In the genomic region with DNA sequence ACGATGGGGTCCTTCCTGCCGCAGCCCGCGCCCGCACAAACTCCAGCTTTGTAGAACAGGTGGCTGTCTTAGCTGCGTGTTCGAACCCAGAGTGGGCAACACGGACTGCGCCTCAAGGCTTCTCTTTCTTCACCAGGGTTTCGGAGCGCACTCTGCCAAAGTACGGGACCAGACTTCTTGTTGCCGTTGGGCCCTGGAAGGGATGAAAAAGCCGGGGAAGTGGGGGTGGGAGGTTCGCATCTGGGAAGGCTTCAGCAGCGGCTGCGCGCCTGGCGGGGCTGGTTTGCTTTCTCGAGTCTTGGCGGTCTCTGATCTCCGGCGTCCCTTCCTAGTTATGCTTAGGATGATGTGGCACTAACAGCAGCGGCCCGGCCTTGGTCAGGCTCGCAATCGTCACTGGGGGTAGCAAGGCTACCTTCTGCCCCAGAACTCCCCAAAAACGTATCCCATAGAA, we compare ENCODE assay signal across 8 cellular contexts. TPM values are rescaled to one million over a fixed set of nuclear protein-coding genes. Genes with fewer than 3 reads are reported as not detected.
DNase-seq lines count a peak whose midpoint lies in the region; ATAC-seq and TF ChIP-seq lines count a peak whose summit lies in the region.

No MANE protein-coding gene starts in this region.

- no peaks in the 10 kb centered on the region for H3K36me3 ChIP-seq in breast epithelium
- H3K36me3 ChIP-seq in liver (ENCODE audit: control insufficient read depth in 4 of 4, insufficient read depth in 3 of 4, low read depth in 1 of 4, low read length in 3 of 4) = no peaks in the 10 kb centered on the region
- H3K36me3 ChIP-seq in tibial artery = no peaks in the 10 kb centered on the region

- peaks cover 18% of the 10 kb centered on the region for H3K36me3 Mint-ChIP-seq in Calu3 (ENCODE audit: insufficient read depth, unreplicated experiment)

- peak; percentile 20 for ATAC-seq in HG03354 (IDR thresholded peaks at IDR 0.05; ENCODE audit: poor library complexity, severe bottlenecking, unreplicated experiment)
- ATAC-seq in HG02973 (IDR thresholded peaks at IDR 0.05; ENCODE audit: unreplicated experiment) = no peak
- no peak for ATAC-seq in HG02678 (IDR thresholded peaks at IDR 0.05; ENCODE audit: unreplicated experiment)
- ATAC-seq in HG02610 (IDR thresholded peaks at IDR 0.05; ENCODE audit: unreplicated experiment) = no peak

- no peak for TF ChIP-seq RAD21 in liver (IDR thresholded peaks at IDR 0.05)

- TF ChIP-seq CTCF in Calu3 (IDR thresholded peaks at IDR 0.05; ENCODE audit: unreplicated experiment) (no peak), breast epithelium (IDR thresholded peaks at IDR 0.05) (no peak), liver (IDR thresholded peaks at IDR 0.05; ENCODE audit: low read depth, low read length, missing input control) (no peak), tibial artery (IDR thresholded peaks at IDR 0.05) (no peak)

- no peaks in the 10 kb centered on the region for H3K9me3 ChIP-seq in breast epithelium
- H3K9me3 ChIP-seq in liver (ENCODE audit: control insufficient read depth in 4 of 4, low read length in 3 of 4) = no peaks in the 10 kb centered on the region
- no peaks in the 10 kb centered on the region for H3K9me3 ChIP-seq in tibial artery

- no peaks in the 10 kb centered on the region for H3K4me1 Mint-ChIP-seq in Calu3 (ENCODE audit: low read depth, unreplicated experiment)

- no peak overlapping the region for H3K9ac ChIP-seq in liver (ENCODE audit: low read depth in 1 of 2, low read length in 2 of 2)

- no peaks in the 10 kb centered on the region for H3K4me1 ChIP-seq in breast epithelium
- peaks cover 9 to 22% (median 19%) of the 10 kb centered on the region in 4 donors for H3K4me1 ChIP-seq in liver (ENCODE audit: control insufficient read depth in 4 of 4, insufficient read depth in 4 of 4, low read length in 3 of 4)
- peaks cover 0 to 37% (median 7%) of the 10 kb centered on the region in 4 donors for H3K4me1 ChIP-seq in tibial artery

- CTCF ChIA-PET in Calu3 (lab: Charles Lee) = interaction anchor here (0.8 to 1.8 kb wide), 3 partner anchors 10 to 90 kb away, joined by 3 to 10 read pairs (median 3); no protein-coding TSS in a partner anchor

- H3K27me3 ChIP-seq in breast epithelium (no peaks in the 10 kb centered on the region), liver (ENCODE audit: control insufficient read depth in 4 of 4, insufficient read depth in 4 of 4, low read length in 3 of 4) (peaks cover 0 to 13% (median 6%) of the 10 kb centered on the region in 4 donors), tibial artery (no peaks in the 10 kb centered on the region)

- 3% methylated on average over 28 of the region's 28 CpGs for WGBS in liver

- H3K4me3 Mint-ChIP-seq in Calu3 (ENCODE audit: low read depth, unreplicated experiment) = peak overlapping the region; percentile 95

- DNase-seq in Calu3 (no peak), breast epithelium (ENCODE audit: low spot score in 2 of 2) (no peak), tibial artery (peak; percentile 36 to 71)

- no peak overlapping the region for H3K27ac Mint-ChIP-seq in Calu3 (ENCODE audit: unreplicated experiment)

- no peak for TF ChIP-seq POLR2A in breast epithelium (IDR thresholded peaks at IDR 0.05)

- H3K27me3 Mint-ChIP-seq in Calu3 (ENCODE audit: unreplicated experiment) = peaks cover 14% of the 10 kb centered on the region

- no peaks in the 10 kb centered on the region for H3K9me3 Mint-ChIP-seq in Calu3 (ENCODE audit: low read depth, unreplicated experiment)

- BruUV-seq in Calu3 (replicated peaks; lab: Mats Ljungman, UMichigan) = no TSS peak

- peak overlapping the region; percentile 60 to 78 (median 64) for H3K4me3 ChIP-seq in breast epithelium
- peak overlapping the region in 2 of 3 donors; percentile 42 to 49 for H3K4me3 ChIP-seq in liver (ENCODE audit: low read depth in 1 of 3, low read length in 3 of 3)
- peak overlapping the region; percentile 60 to 78 for H3K4me3 ChIP-seq in tibial artery

- H3K27ac ChIP-seq in breast epithelium (peak overlapping the region; percentile 54 to 70), liver (ENCODE audit: low read depth in 1 of 2, low read length in 2 of 2) (no peak overlapping the region), tibial artery (peak overlapping the region; percentile 84 to 91)

- intact Hi-C loops in Calu3 (cut with micrococcal nuclease; ENCODE audit: unreplicated experiment) = loop anchor here (2.0 to 5.0 kb wide), 2 partner anchors 184 to 357 kb away; no protein-coding TSS in a partner anchor
- intact Hi-C loops in breast epithelium (cut with DNase I; ENCODE audit: low total_unique reads) = no loop called here
- intact Hi-C loops in tibial artery (cut with DNase I; ENCODE audit: low total_unique reads) = loop anchor here (2.0 to 5.0 kb wide), 3 partner anchors 185 to 581 kb away; a partner anchor contains a TSS

TF ChIP-seq in liver, 16 proteins besides CTCF, POLR2A, EP300 and RAD21:
- no peak for TF ChIP-seq NR2F2 (IDR thresholded peaks at IDR 0.05)
- no peak for TF ChIP-seq FOXA1 (IDR thresholded peaks at IDR 0.05)
- TF ChIP-seq, protein P1, sequence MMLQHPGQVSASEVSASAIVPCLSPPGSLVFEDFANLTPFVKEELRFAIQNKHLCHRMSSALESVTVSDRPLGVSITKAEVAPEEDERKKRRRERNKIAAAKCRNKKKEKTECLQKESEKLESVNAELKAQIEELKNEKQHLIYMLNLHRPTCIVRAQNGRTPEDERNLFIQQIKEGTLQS (IDR thresholded peaks at IDR 0.05) = no peak
- no peak for TF ChIP-seq GABPA (IDR thresholded peaks at IDR 0.05 in 1 of 2, conservative IDR thresholded peaks at IDR 0.05 in 1 of 2)
- TF ChIP-seq HNF4G (IDR thresholded peaks at IDR 0.05) = no peak
- TF ChIP-seq, protein P2, sequence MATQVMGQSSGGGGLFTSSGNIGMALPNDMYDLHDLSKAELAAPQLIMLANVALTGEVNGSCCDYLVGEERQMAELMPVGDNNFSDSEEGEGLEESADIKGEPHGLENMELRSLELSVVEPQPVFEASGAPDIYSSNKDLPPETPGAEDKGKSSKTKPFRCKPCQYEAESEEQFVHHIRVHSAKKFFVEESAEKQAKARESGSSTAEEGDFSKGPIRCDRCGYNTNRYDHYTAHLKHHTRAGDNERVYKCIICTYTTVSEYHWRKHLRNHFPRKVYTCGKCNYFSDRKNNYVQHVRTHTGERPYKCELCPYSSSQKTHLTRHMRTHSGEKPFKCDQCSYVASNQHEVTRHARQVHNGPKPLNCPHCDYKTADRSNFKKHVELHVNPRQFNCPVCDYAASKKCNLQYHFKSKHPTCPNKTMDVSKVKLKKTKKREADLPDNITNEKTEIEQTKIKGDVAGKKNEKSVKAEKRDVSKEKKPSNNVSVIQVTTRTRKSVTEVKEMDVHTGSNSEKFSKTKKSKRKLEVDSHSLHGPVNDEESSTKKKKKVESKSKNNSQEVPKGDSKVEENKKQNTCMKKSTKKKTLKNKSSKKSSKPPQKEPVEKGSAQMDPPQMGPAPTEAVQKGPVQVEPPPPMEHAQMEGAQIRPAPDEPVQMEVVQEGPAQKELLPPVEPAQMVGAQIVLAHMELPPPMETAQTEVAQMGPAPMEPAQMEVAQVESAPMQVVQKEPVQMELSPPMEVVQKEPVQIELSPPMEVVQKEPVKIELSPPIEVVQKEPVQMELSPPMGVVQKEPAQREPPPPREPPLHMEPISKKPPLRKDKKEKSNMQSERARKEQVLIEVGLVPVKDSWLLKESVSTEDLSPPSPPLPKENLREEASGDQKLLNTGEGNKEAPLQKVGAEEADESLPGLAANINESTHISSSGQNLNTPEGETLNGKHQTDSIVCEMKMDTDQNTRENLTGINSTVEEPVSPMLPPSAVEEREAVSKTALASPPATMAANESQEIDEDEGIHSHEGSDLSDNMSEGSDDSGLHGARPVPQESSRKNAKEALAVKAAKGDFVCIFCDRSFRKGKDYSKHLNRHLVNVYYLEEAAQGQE (IDR thresholded peaks at IDR 0.05) = no peak
- TF ChIP-seq, protein P3, sequence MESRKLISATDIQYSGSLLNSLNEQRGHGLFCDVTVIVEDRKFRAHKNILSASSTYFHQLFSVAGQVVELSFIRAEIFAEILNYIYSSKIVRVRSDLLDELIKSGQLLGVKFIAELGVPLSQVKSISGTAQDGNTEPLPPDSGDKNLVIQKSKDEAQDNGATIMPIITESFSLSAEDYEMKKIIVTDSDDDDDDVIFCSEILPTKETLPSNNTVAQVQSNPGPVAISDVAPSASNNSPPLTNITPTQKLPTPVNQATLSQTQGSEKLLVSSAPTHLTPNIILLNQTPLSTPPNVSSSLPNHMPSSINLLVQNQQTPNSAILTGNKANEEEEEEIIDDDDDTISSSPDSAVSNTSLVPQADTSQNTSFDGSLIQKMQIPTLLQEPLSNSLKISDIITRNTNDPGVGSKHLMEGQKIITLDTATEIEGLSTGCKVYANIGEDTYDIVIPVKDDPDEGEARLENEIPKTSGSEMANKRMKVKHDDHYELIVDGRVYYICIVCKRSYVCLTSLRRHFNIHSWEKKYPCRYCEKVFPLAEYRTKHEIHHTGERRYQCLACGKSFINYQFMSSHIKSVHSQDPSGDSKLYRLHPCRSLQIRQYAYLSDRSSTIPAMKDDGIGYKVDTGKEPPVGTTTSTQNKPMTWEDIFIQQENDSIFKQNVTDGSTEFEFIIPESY (IDR thresholded peaks at IDR 0.05) = no peak

RNA-seq across cellular contexts. Expression of a gene that starts 0.7 kb away (rescaled TPM):
- total RNA-seq in Calu3 (2022) (4.4 and 6.5 TPM in 2 replicates), breast epithelium (10 to 100 TPM; 12.1 to 41.1 (median 18.0) TPM), liver (1 to 10 TPM in 1 of 2 donors, under 1 TPM in 1; 0.47 to 2.2 TPM)
- polyA plus RNA-seq in liver = 1 to 10 TPM in 1 of 2 donors, under 1 TPM in 1; 0.42 to 1.0 TPM

Comparison
In these comparisons a context has a peak if more than half of its experiments do, and no peak if none do; other contexts are left out.
1. DNase-seq: peak in tibial artery (2 of 2); none in Calu3 (single experiment) and breast epithelium (0 of 2).
2. H3K27ac ChIP-seq: peak in breast epithelium (2 of 2) and tibial artery (2 of 2); none in liver (0 of 2).
3. Peak in every context shown above with its lines, with median percentiles within 50 percentile points of each other: H3K4me3 ChIP-seq.